20 cellular contexts compared by ENCODE assay signal in the genomic region with DNA sequence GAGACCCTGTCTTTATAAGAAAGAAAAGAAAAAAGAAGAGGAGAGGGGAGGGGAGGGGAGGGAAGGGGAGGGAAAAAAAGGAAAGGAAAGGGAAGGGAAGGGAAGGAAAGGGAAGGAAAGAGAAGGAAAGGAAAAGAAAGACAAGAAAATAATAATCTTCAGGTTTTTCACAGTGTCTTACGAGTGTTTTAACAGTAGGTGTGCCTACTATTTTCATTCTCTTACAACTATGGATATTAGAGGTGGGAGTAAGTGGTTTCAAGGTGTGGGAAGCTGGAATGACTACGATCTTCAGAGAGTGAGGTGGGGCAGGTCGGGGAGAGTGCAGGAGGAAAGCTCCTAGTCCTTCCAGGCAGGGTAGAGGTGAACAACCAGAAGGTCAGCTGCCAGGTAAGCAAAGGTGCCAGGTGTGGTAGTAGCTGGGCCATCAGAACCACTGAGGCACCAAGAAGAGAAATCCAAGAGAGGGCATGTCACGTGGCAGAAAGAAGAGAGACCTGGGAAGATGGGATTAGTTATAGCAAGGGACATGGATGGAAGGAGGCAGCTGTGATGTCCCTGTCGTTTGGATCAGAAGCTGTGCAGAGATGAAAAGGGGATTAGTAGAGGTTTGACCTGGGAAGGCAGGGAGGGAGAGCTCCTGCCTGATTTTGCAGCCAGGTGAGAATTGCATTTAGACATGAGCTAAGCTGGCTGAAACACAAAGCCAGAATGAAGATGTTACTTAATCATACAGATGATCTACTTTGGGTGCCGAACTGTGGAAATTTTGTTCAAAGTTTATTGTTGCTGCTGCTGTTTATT.
DNase-seq lines count a peak whose midpoint lies in the region; ATAC-seq and TF ChIP-seq lines count a peak whose summit lies in the region.
"Had no signal": no experiment of that assay in that cellular context is flagged by ENCODE, and none has a peak within 500 bp of the region (broad histone marks: within the 10 kb centered on the region; RNA-seq: fewer than 3 reads in every experiment).

No MANE protein-coding gene starts in this region.

- TF ChIP-seq CTCF in GM23338 (conservative IDR thresholded peaks at IDR 0.05; ENCODE audit: low read depth in 2 of 2): no peak

- H3K9me2 ChIP-seq in GM23338 (ENCODE audit: insufficient read depth): 0 out of 2 replicates have a peak, but pooled peaks cover 5% of the 10 kb centered on the region

- no peaks in the 10 kb centered on the region for H3K79me2 ChIP-seq in GM23338 (replicated peaks; ENCODE audit: insufficient read depth)

- no peaks in the 10 kb centered on the region for H3K27me3 ChIP-seq in GM23338 (ENCODE audit: insufficient read depth)
- no peaks in the 10 kb centered on the region for H3K27me3 ChIP-seq in right cardiac atrium (ENCODE audit: control insufficient read depth, insufficient read depth)
- H3K27me3 ChIP-seq in skeletal muscle tissue (ENCODE audit: control insufficient read depth in 3 of 3, insufficient read depth in 3 of 3, low read length in 3 of 3): no peaks in the 10 kb centered on the region
- H3K27me3 ChIP-seq: BE2C, MG63 had no signal

- H3K36me3 Mint-ChIP-seq in GM23338 (ENCODE audit: low read depth) (no peaks in the 10 kb centered on the region), T-helper 17 cell (ENCODE audit: low read depth) (peaks cover 4% of the 10 kb centered on the region)

- DNase-seq in GM23338 (ENCODE audit: low spot score): no peak
- DNase-seq in T-helper 17 cell: no peak
- no peak for DNase-seq in right cardiac atrium
- no peak for DNase-seq in NOMO-1 treated with DMSO at 0.1 percent for 48 hours (lab: John Stamatoyannopoulos, UW; ENCODE audit: unreplicated experiment)
- no peak for DNase-seq in NCI-H526 treated with DMSO at 0.1 percent for 48 hours (lab: John Stamatoyannopoulos, UW)
- no peak for DNase-seq in AG08396 (ENCODE audit: low spot score)
- DNase-seq: ACHN; BE2C; GF-D8; GOT3; HFFc6; KG1; MG63; NCI-H1105 treated with DMSO at 0.1 percent for 48 hours; NCI-H187; NCI-H2171; NCI-H510A; NK-92 treated with Interleukin-12 subunit alpha and Interleukin-12 subunit beta, amount 100 ng/mL, for 24 hours had no signal

- H3K9ac ChIP-seq in skeletal muscle tissue (ENCODE audit: low read depth in 1 of 3, low read length in 3 of 3): peak overlapping the region; percentile 39 to 63 (median 61)

- H3K27me3 Mint-ChIP-seq in GM23338 (ENCODE audit: insufficient read depth, low read depth, poor library complexity) (no peaks in the 10 kb centered on the region), T-helper 17 cell (no peaks in the 10 kb centered on the region)

- H3K9me3 Mint-ChIP-seq in GM23338: no peaks in the 10 kb centered on the region
- H3K9me3 Mint-ChIP-seq: HFFc6 had no signal

- no peak overlapping the region for H2AFZ ChIP-seq in GM23338

- no peak for ATAC-seq in GM23338
- no peak for ATAC-seq in T-helper 17 cell
- no peak for ATAC-seq in right cardiac atrium

- H3K27ac ChIP-seq in GM23338 (ENCODE audit: low read depth) (no peak overlapping the region), right cardiac atrium (ENCODE audit: low read length) (peak overlapping the region; percentile 62), skeletal muscle tissue (ENCODE audit: low read depth, low read length) (peak overlapping the region; percentile 95)
- H3K27ac ChIP-seq: RWPE1 had no signal

- peak overlapping the region; percentile 8; the same call in 1 of the 2 replicates for H3K27ac Mint-ChIP-seq in GM23338
- H3K27ac Mint-ChIP-seq in T-helper 17 cell: peak overlapping the region; percentile 81
- H3K27ac Mint-ChIP-seq: HFFc6 had no signal

- H3F3A ChIP-seq in GM23338 (replicated peaks; ENCODE audit: low read depth): no peaks in the 10 kb centered on the region

- no peak overlapping the region for H3K4me3 Mint-ChIP-seq in GM23338
- no peak overlapping the region for H3K4me3 Mint-ChIP-seq in T-helper 17 cell
- H3K4me3 Mint-ChIP-seq: HFFc6 had no signal

- H3K4me3 ChIP-seq in GM23338: no peak overlapping the region
- no peak overlapping the region for H3K4me3 ChIP-seq in right cardiac atrium (ENCODE audit: low read length)
- H3K4me3 ChIP-seq in skeletal muscle tissue (ENCODE audit: low read length in 3 of 3): peak overlapping the region; percentile 13 to 42 (median 41)
- H3K4me3 ChIP-seq: MG63 had no signal

- H3K36me3 ChIP-seq in GM23338 (ENCODE audit: insufficient read depth): no peaks in the 10 kb centered on the region
- H3K36me3 ChIP-seq in skeletal muscle tissue (ENCODE audit: control insufficient read depth in 3 of 3, insufficient read depth in 3 of 3, low read length in 3 of 3): peaks cover 0 to 2% (median 0%) of the 10 kb centered on the region in 3 donors
- H3K36me3 ChIP-seq: BE2C, MG63 had no signal

- intact Hi-C loops in right cardiac atrium (cut with DNase I): no loop called here

- no peaks in the 10 kb centered on the region for H3K9me3 ChIP-seq in T-helper 17 cell (ENCODE audit: control insufficient read depth, low read length, poor library complexity, severe bottlenecking)
- H3K9me3 ChIP-seq in right cardiac atrium (ENCODE audit: control insufficient read depth, low read length): no peaks in the 10 kb centered on the region
- no peaks in the 10 kb centered on the region for H3K9me3 ChIP-seq in skeletal muscle tissue (ENCODE audit: control insufficient read depth in 3 of 3, low read length in 3 of 3)
- H3K9me3 ChIP-seq: BE2C, MG63 had no signal

- 86% methylated on average over 6 of the region's 6 CpGs for WGBS in right cardiac atrium

- no peaks in the 10 kb centered on the region for H4K20me1 ChIP-seq in GM23338 (replicated peaks; ENCODE audit: insufficient read depth)

- no peaks in the 10 kb centered on the region for H3K4me1 ChIP-seq in GM23338 (ENCODE audit: insufficient read depth)
- peaks cover 7% of the 10 kb centered on the region for H3K4me1 ChIP-seq in right cardiac atrium (ENCODE audit: control insufficient read depth, insufficient read depth, low read length)
- peaks cover 36 to 55% (median 52%) of the 10 kb centered on the region in 3 donors for H3K4me1 ChIP-seq in skeletal muscle tissue (ENCODE audit: control insufficient read depth in 3 of 3, insufficient read depth in 3 of 3, low read length in 3 of 3)
- H3K4me1 ChIP-seq: BE2C had no signal

- peaks cover 8% of the 10 kb centered on the region; the same call in 1 of the 3 replicates for H3K4me1 Mint-ChIP-seq in GM23338
- H3K4me1 Mint-ChIP-seq in T-helper 17 cell: peaks cover 8% of the 10 kb centered on the region

- H3K4me2 ChIP-seq in GM23338: no peak overlapping the region

TF ChIP-seq in GM23338, 12 proteins besides CTCF, POLR2A, EP300 and RAD21 (continues in another document):
- TF ChIP-seq JUNB (IDR thresholded peaks at IDR 0.05; ENCODE audit: unreplicated experiment): no peak
- TF ChIP-seq ZNF114 (CRISPR knock-in tag; IDR thresholded peaks at IDR 0.05): no peak
- TF ChIP-seq, protein P1, sequence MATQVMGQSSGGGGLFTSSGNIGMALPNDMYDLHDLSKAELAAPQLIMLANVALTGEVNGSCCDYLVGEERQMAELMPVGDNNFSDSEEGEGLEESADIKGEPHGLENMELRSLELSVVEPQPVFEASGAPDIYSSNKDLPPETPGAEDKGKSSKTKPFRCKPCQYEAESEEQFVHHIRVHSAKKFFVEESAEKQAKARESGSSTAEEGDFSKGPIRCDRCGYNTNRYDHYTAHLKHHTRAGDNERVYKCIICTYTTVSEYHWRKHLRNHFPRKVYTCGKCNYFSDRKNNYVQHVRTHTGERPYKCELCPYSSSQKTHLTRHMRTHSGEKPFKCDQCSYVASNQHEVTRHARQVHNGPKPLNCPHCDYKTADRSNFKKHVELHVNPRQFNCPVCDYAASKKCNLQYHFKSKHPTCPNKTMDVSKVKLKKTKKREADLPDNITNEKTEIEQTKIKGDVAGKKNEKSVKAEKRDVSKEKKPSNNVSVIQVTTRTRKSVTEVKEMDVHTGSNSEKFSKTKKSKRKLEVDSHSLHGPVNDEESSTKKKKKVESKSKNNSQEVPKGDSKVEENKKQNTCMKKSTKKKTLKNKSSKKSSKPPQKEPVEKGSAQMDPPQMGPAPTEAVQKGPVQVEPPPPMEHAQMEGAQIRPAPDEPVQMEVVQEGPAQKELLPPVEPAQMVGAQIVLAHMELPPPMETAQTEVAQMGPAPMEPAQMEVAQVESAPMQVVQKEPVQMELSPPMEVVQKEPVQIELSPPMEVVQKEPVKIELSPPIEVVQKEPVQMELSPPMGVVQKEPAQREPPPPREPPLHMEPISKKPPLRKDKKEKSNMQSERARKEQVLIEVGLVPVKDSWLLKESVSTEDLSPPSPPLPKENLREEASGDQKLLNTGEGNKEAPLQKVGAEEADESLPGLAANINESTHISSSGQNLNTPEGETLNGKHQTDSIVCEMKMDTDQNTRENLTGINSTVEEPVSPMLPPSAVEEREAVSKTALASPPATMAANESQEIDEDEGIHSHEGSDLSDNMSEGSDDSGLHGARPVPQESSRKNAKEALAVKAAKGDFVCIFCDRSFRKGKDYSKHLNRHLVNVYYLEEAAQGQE (IDR thresholded peaks at IDR 0.05; ENCODE audit: unreplicated experiment): no peak

Comparison
In these comparisons a context has a peak if more than half of its experiments do, and no peak if none do; other contexts are left out.
1. H3K4me3 ChIP-seq: peak in skeletal muscle tissue (3 of 3); none in GM23338 (single experiment) and right cardiac atrium (single experiment).